In the genomic region with DNA sequence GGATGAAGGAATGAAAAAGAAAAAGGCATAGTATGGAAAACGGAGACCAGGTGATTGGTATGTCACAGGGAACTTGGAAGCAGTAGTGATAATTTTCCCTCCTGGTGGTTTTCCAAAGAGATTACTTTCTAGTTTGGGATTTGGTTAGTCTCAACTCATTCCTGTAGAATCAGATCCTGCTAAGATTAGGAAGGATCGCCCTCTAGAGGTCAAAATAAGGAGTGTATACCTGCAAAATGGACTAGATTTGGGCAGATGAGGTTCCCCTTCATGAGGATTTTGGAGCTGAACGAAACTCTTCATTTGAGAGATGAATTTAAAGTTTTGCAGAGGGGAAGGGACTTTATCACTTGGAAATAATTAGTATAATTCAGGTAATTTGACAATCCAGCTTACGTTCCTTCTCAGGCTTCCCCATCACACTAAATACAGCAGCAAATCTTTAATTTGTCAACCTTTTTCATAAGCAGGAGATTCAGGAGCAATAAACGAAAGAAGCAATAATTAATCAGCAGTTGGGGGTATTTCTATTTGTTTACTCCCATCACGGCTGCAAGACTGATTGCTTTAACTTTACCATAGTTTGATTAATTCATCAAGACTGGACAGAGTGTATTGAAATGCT, we compare ENCODE assay signal across 1 cellular context.
TF ChIP-seq lines count a peak whose summit lies in the region.

No MANE protein-coding gene starts in this region.

TF ChIP-seq in HCT116, 20 proteins besides CTCF, POLR2A, EP300 and RAD21 (continued from another document):
- TF ChIP-seq, protein P1, sequence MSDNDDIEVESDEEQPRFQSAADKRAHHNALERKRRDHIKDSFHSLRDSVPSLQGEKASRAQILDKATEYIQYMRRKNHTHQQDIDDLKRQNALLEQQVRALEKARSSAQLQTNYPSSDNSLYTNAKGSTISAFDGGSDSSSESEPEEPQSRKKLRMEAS (IDR thresholded peaks at IDR 0.05), result no peak
- TF ChIP-seq CEBPB (IDR thresholded peaks at IDR 0.05; ENCODE audit: low read depth), result no peak
- TF ChIP-seq TCF7L2 (IDR thresholded peaks at IDR 0.05; ENCODE audit: borderline replicate concordance, extremely low read depth, insufficient read depth, insufficient read length), result no peak
- TF ChIP-seq, protein P2, sequence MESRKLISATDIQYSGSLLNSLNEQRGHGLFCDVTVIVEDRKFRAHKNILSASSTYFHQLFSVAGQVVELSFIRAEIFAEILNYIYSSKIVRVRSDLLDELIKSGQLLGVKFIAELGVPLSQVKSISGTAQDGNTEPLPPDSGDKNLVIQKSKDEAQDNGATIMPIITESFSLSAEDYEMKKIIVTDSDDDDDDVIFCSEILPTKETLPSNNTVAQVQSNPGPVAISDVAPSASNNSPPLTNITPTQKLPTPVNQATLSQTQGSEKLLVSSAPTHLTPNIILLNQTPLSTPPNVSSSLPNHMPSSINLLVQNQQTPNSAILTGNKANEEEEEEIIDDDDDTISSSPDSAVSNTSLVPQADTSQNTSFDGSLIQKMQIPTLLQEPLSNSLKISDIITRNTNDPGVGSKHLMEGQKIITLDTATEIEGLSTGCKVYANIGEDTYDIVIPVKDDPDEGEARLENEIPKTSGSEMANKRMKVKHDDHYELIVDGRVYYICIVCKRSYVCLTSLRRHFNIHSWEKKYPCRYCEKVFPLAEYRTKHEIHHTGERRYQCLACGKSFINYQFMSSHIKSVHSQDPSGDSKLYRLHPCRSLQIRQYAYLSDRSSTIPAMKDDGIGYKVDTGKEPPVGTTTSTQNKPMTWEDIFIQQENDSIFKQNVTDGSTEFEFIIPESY (IDR thresholded peaks at IDR 0.05; ENCODE audit: extremely low read depth, insufficient replicate concordance, low read length), result no peak
- 0 out of 2 replicates have a peak, but pooled peaks have one; percentile 35 for TF ChIP-seq SRF (IDR thresholded peaks at IDR 0.05; ENCODE audit: low read depth)
- TF ChIP-seq JUND (IDR thresholded peaks at IDR 0.05), result no peak
- TF ChIP-seq ZFX (IDR thresholded peaks at IDR 0.05), result no peak
- peak; percentile 3 for TF ChIP-seq YY1 (IDR thresholded peaks at IDR 0.05; ENCODE audit: extremely low read depth, insufficient replicate concordance, low read depth, low read length)
- TF ChIP-seq EZH2phosphoT487 (IDR thresholded peaks at IDR 0.05; ENCODE audit: borderline replicate concordance), result no peak
- no peak for TF ChIP-seq EZH2 (IDR thresholded peaks at IDR 0.05)
- TF ChIP-seq CBX3 (IDR thresholded peaks at IDR 0.05; ENCODE audit: low read depth), result no peak; the same call in 1 of the 2 replicates
- no peak for TF ChIP-seq EGR1 (IDR thresholded peaks at IDR 0.05; ENCODE audit: low read depth)
